1 cellular context compared by ENCODE assay signal in the genomic region with DNA sequence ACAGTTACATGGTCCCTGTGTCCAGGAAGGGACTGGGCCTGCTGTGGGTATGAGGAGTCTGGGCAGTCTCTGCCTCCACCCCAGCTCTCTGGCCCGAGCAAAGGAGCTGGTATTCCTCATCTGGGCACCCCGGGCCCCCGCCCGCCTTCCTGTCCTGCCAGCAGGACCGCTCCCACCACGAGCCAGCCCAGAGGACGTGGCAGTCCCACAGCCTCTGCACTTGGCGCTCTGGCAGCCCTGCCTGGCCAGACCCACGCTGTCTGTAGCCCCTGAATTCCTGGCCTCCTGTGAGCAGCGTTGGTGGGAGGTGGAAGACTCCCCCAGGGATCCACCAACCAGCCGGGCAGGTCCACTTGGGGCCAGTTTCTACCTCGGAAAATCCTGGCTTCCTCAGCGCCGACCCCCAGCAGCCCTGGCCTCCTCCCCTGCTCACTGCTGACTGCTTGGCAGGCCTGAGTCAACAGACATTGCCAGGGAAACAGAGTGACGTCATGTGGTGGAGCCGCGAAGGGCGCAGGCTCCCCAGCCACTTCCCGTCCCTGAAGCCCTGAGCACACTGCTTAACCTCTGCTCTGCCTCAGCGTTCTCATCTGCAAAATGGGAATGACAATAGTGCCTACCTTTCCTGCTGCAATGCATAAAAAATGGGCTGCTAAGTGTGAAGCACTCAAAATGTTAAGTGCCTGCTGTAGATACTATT.
A peak's percentile ranks its signal among the peaks of the same experiment; 100 is the strongest.
TF ChIP-seq lines count a peak whose summit lies in the region.

No MANE protein-coding gene starts in this region.

TF ChIP-seq in HepG2, 621 proteins besides CTCF, POLR2A, EP300 and RAD21 (continued from another document and continues in another):
- TF ChIP-seq, protein P1, sequence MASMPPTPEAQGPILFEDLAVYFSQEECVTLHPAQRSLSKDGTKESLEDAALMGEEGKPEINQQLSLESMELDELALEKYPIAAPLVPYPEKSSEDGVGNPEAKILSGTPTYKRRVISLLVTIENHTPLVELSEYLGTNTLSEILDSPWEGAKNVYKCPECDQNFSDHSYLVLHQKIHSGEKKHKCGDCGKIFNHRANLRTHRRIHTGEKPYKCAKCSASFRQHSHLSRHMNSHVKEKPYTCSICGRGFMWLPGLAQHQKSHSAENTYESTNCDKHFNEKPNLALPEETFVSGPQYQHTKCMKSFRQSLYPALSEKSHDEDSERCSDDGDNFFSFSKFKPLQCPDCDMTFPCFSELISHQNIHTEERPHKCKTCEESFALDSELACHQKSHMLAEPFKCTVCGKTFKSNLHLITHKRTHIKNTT (CRISPR knock-in tag; IDR thresholded peaks at IDR 0.05): no peak
- TF ChIP-seq NFE2 (CRISPR knock-in tag; IDR thresholded peaks at IDR 0.05): no peak
- TF ChIP-seq, protein P2, sequence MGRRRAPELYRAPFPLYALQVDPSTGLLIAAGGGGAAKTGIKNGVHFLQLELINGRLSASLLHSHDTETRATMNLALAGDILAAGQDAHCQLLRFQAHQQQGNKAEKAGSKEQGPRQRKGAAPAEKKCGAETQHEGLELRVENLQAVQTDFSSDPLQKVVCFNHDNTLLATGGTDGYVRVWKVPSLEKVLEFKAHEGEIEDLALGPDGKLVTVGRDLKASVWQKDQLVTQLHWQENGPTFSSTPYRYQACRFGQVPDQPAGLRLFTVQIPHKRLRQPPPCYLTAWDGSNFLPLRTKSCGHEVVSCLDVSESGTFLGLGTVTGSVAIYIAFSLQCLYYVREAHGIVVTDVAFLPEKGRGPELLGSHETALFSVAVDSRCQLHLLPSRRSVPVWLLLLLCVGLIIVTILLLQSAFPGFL (CRISPR knock-in tag; IDR thresholded peaks at IDR 0.05): no peak
- no peak for TF ChIP-seq KDM6A (CRISPR knock-in tag; IDR thresholded peaks at IDR 0.05; ENCODE audit: low read depth)
- TF ChIP-seq CBX2 (IDR thresholded peaks at IDR 0.05; ENCODE audit: low read depth, low read length): no peak
- no peak for TF ChIP-seq CBX2 (CRISPR knock-in tag; IDR thresholded peaks at IDR 0.05; ENCODE audit: low read depth)
- TF ChIP-seq HOXA3 (CRISPR knock-in tag; IDR thresholded peaks at IDR 0.05): peak; percentile 33; the same call in 1 of the 2 replicates
- TF ChIP-seq, protein P3, sequence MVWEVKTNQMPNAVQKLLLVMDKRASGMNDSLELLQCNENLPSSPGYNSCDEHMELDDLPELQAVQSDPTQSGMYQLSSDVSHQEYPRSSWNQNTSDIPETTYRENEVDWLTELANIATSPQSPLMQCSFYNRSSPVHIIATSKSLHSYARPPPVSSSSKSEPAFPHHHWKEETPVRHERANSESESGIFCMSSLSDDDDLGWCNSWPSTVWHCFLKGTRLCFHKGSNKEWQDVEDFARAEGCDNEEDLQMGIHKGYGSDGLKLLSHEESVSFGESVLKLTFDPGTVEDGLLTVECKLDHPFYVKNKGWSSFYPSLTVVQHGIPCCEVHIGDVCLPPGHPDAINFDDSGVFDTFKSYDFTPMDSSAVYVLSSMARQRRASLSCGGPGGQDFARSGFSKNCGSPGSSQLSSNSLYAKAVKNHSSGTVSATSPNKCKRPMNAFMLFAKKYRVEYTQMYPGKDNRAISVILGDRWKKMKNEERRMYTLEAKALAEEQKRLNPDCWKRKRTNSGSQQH (CRISPR knock-in tag; IDR thresholded peaks at IDR 0.05; ENCODE audit: low read depth): no peak
- no peak for TF ChIP-seq ZNF749 (CRISPR knock-in tag; IDR thresholded peaks at IDR 0.05; ENCODE audit: borderline replicate concordance)
- TF ChIP-seq, protein P4, sequence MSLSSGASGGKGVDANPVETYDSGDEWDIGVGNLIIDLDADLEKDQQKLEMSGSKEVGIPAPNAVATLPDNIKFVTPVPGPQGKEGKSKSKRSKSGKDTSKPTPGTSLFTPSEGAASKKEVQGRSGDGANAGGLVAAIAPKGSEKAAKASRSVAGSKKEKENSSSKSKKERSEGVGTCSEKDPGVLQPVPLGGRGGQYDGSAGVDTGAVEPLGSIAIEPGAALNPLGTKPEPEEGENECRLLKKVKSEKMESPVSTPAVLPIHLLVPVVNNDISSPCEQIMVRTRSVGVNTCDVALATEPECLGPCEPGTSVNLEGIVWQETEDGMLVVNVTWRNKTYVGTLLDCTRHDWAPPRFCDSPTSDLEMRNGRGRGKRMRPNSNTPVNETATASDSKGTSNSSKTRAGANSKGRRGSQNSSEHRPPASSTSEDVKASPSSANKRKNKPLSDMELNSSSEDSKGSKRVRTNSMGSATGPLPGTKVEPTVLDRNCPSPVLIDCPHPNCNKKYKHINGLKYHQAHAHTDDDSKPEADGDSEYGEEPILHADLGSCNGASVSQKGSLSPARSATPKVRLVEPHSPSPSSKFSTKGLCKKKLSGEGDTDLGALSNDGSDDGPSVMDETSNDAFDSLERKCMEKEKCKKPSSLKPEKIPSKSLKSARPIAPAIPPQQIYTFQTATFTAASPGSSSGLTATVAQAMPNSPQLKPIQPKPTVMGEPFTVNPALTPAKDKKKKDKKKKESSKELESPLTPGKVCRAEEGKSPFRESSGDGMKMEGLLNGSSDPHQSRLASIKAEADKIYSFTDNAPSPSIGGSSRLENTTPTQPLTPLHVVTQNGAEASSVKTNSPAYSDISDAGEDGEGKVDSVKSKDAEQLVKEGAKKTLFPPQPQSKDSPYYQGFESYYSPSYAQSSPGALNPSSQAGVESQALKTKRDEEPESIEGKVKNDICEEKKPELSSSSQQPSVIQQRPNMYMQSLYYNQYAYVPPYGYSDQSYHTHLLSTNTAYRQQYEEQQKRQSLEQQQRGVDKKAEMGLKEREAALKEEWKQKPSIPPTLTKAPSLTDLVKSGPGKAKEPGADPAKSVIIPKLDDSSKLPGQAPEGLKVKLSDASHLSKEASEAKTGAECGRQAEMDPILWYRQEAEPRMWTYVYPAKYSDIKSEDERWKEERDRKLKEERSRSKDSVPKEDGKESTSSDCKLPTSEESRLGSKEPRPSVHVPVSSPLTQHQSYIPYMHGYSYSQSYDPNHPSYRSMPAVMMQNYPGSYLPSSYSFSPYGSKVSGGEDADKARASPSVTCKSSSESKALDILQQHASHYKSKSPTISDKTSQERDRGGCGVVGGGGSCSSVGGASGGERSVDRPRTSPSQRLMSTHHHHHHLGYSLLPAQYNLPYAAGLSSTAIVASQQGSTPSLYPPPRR (CRISPR knock-in tag; IDR thresholded peaks at IDR 0.05; ENCODE audit: borderline replicate concordance): no peak
- no peak for TF ChIP-seq ZBTB42 (CRISPR knock-in tag; IDR thresholded peaks at IDR 0.05)
- TF ChIP-seq, protein P5, sequence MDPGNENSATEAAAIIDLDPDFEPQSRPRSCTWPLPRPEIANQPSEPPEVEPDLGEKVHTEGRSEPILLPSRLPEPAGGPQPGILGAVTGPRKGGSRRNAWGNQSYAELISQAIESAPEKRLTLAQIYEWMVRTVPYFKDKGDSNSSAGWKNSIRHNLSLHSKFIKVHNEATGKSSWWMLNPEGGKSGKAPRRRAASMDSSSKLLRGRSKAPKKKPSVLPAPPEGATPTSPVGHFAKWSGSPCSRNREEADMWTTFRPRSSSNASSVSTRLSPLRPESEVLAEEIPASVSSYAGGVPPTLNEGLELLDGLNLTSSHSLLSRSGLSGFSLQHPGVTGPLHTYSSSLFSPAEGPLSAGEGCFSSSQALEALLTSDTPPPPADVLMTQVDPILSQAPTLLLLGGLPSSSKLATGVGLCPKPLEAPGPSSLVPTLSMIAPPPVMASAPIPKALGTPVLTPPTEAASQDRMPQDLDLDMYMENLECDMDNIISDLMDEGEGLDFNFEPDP (CRISPR knock-in tag; conservative IDR thresholded peaks at IDR 0.05): no peak
- no peak for TF ChIP-seq ZNF577 (CRISPR knock-in tag; IDR thresholded peaks at IDR 0.05; ENCODE audit: borderline replicate concordance, low read depth)
- TF ChIP-seq, protein P6, sequence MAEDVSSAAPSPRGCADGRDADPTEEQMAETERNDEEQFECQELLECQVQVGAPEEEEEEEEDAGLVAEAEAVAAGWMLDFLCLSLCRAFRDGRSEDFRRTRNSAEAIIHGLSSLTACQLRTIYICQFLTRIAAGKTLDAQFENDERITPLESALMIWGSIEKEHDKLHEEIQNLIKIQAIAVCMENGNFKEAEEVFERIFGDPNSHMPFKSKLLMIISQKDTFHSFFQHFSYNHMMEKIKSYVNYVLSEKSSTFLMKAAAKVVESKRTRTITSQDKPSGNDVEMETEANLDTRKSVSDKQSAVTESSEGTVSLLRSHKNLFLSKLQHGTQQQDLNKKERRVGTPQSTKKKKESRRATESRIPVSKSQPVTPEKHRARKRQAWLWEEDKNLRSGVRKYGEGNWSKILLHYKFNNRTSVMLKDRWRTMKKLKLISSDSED (CRISPR knock-in tag; IDR thresholded peaks at IDR 0.05): no peak
- TF ChIP-seq NFKB2 (CRISPR knock-in tag; IDR thresholded peaks at IDR 0.05; ENCODE audit: borderline replicate concordance): no peak
- no peak for TF ChIP-seq YY1 (IDR thresholded peaks at IDR 0.05; ENCODE audit: insufficient read depth, insufficient replicate concordance, low read depth, low read length)
- no peak for TF ChIP-seq NCOA1 (CRISPR knock-in tag; IDR thresholded peaks at IDR 0.05)
- no peak for TF ChIP-seq ZFAT (CRISPR knock-in tag; conservative IDR thresholded peaks at IDR 0.05)
- TF ChIP-seq TBX3 (IDR thresholded peaks at IDR 0.05; ENCODE audit: borderline replicate concordance): no peak
- no peak for TF ChIP-seq U2AF2 (IDR thresholded peaks at IDR 0.05; ENCODE audit: low read depth, low read length)
- TF ChIP-seq FOSL2 (CRISPR knock-in tag; IDR thresholded peaks at IDR 0.05): peak; percentile 56
- TF ChIP-seq PAWR (CRISPR knock-in tag; IDR thresholded peaks at IDR 0.05; ENCODE audit: borderline replicate concordance): no peak
- no peak for TF ChIP-seq NFYB (CRISPR knock-in tag; IDR thresholded peaks at IDR 0.05)
- TF ChIP-seq, protein P7, sequence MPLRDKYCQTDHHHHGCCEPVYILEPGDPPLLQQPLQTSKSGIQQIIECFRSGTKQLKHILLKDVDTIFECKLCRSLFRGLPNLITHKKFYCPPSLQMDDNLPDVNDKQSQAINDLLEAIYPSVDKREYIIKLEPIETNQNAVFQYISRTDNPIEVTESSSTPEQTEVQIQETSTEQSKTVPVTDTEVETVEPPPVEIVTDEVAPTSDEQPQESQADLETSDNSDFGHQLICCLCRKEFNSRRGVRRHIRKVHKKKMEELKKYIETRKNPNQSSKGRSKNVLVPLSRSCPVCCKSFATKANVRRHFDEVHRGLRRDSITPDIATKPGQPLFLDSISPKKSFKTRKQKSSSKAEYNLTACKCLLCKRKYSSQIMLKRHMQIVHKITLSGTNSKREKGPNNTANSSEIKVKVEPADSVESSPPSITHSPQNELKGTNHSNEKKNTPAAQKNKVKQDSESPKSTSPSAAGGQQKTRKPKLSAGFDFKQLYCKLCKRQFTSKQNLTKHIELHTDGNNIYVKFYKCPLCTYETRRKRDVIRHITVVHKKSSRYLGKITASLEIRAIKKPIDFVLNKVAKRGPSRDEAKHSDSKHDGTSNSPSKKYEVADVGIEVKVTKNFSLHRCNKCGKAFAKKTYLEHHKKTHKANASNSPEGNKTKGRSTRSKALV (CRISPR knock-in tag; IDR thresholded peaks at IDR 0.05): no peak
- no peak for TF ChIP-seq ZNF234 (CRISPR knock-in tag; conservative IDR thresholded peaks at IDR 0.05)
- no peak for TF ChIP-seq ONECUT2 (CRISPR knock-in tag; IDR thresholded peaks at IDR 0.05)
- TF ChIP-seq ZNF138 (CRISPR knock-in tag; IDR thresholded peaks at IDR 0.05; ENCODE audit: low read depth): no peak
- no peak for TF ChIP-seq NR2F2 (IDR thresholded peaks at IDR 0.05; ENCODE audit: borderline replicate concordance, low read depth)
- TF ChIP-seq, protein P8, sequence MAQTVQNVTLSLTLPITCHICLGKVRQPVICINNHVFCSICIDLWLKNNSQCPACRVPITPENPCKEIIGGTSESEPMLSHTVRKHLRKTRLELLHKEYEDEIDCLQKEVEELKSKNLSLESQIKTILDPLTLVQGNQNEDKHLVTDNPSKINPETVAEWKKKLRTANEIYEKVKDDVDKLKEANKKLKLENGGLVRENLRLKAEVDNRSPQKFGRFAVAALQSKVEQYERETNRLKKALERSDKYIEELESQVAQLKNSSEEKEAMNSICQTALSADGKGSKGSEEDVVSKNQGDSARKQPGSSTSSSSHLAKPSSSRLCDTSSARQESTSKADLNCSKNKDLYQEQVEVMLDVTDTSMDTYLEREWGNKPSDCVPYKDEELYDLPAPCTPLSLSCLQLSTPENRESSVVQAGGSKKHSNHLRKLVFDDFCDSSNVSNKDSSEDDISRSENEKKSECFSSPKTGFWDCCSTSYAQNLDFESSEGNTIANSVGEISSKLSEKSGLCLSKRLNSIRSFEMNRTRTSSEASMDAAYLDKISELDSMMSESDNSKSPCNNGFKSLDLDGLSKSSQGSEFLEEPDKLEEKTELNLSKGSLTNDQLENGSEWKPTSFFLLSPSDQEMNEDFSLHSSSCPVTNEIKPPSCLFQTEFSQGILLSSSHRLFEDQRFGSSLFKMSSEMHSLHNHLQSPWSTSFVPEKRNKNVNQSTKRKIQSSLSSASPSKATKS (CRISPR knock-in tag; IDR thresholded peaks at IDR 0.05): peak; percentile 33; the same call in 1 of the 2 replicates
- TF ChIP-seq, protein P9, sequence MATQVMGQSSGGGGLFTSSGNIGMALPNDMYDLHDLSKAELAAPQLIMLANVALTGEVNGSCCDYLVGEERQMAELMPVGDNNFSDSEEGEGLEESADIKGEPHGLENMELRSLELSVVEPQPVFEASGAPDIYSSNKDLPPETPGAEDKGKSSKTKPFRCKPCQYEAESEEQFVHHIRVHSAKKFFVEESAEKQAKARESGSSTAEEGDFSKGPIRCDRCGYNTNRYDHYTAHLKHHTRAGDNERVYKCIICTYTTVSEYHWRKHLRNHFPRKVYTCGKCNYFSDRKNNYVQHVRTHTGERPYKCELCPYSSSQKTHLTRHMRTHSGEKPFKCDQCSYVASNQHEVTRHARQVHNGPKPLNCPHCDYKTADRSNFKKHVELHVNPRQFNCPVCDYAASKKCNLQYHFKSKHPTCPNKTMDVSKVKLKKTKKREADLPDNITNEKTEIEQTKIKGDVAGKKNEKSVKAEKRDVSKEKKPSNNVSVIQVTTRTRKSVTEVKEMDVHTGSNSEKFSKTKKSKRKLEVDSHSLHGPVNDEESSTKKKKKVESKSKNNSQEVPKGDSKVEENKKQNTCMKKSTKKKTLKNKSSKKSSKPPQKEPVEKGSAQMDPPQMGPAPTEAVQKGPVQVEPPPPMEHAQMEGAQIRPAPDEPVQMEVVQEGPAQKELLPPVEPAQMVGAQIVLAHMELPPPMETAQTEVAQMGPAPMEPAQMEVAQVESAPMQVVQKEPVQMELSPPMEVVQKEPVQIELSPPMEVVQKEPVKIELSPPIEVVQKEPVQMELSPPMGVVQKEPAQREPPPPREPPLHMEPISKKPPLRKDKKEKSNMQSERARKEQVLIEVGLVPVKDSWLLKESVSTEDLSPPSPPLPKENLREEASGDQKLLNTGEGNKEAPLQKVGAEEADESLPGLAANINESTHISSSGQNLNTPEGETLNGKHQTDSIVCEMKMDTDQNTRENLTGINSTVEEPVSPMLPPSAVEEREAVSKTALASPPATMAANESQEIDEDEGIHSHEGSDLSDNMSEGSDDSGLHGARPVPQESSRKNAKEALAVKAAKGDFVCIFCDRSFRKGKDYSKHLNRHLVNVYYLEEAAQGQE (IDR thresholded peaks at IDR 0.05; ENCODE audit: borderline replicate concordance in 1 of 2, low read depth in 1 of 2, low read length in 2 of 2): 0 out of 4 replicates have a peak, but pooled peaks of 1 of the 2 experiments have one; percentile 10
- TF ChIP-seq ZNF260 (CRISPR knock-in tag; IDR thresholded peaks at IDR 0.05; ENCODE audit: borderline replicate concordance, low read depth): no peak
- no peak for TF ChIP-seq FOXA1 (IDR thresholded peaks at IDR 0.05)
- peak; percentile 84 for TF ChIP-seq FOXA1 (CRISPR knock-in tag; IDR thresholded peaks at IDR 0.05)
